In the genomic region with DNA sequence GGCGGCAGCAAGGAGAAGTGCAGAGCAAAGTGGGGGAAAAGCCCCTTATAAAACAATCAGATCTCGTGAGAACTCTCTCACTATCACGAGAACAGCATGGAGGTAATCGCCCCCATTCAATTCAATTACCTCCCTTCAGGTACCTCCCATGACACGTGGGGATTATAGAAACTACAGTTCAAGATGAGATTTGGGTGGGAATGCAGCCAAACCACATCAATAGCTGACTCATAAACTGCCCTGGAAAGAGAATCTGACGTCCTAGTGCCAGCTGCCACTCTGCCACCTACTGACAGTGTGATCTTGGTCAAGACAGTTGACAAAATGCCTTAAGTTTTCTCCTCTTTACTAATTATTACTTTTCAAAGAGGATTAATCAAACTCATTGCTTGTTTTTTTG, we compare ENCODE assay signal across 9 cellular contexts.
DNase-seq lines count a peak whose midpoint lies in the region; ATAC-seq and TF ChIP-seq lines count a peak whose summit lies in the region.
"Had no signal": no experiment of that assay in that cellular context is flagged by ENCODE, and none has a peak within 500 bp of the region (broad histone marks: within the 10 kb centered on the region; RNA-seq: fewer than 3 reads in every experiment).

No MANE protein-coding gene starts in this region.

- H3K9me3 Mint-ChIP-seq in activated naive CD8-positive, alpha-beta T cell treated with anti-CD3 and anti-CD28 coated beads, Interleukin-2, amount 50 U/mL, for 24 hours: peaks cover 8% of the 10 kb centered on the region
- peaks cover 3% of the 10 kb centered on the region in 2 donors for H3K9me3 Mint-ChIP-seq in natural killer cell

- 74 to 76% methylated on average over 6 of the region's 6 CpGs for WGBS in testis, 2 donors

- peak overlapping the region; percentile 29 for H3K27ac Mint-ChIP-seq in activated naive CD8-positive, alpha-beta T cell treated with anti-CD3 and anti-CD28 coated beads, Interleukin-2, amount 50 U/mL, for 24 hours
- no peak overlapping the region for H3K27ac Mint-ChIP-seq in natural killer cell

- DNase-seq in NCI-H345 (lab: John Stamatoyannopoulos, UW) (peak; percentile 1), NCI-H345 treated with DMSO at 0.1 percent for 48 hours (lab: John Stamatoyannopoulos, UW; ENCODE audit: unreplicated experiment) (no peak), LNCaP clone FGC (ENCODE audit: low read depth) (peak; percentile 11), testis (no peak), natural killer cell (no peak)
- DNase-seq in activated naive CD8-positive, alpha-beta T cell treated with anti-CD3 and anti-CD28 coated beads, Interleukin-2, amount 50 U/mL, for 24 hours: peak; percentile 62
- DNase-seq in stimulated activated CD4-positive, alpha-beta T cell treated with anti-CD3 and anti-CD28 coated beads, Interleukin-2, amount 100 ng/mL, for 24 hours: peak; percentile 51 to 52

- peaks cover 3% of the 10 kb centered on the region for H3K27me3 Mint-ChIP-seq in activated naive CD8-positive, alpha-beta T cell treated with anti-CD3 and anti-CD28 coated beads, Interleukin-2, amount 50 U/mL, for 24 hours
- peaks cover 0 to 3% of the 10 kb centered on the region in 2 donors for H3K27me3 Mint-ChIP-seq in natural killer cell (ENCODE audit: low read depth in 2 of 2)

- TF ChIP-seq CTCF in LNCaP clone FGC (IDR thresholded peaks at IDR 0.05; ENCODE audit: control insufficient read depth, extremely low read depth, insufficient read depth): peak; percentile 47; the same call in 1 of the 2 replicates
- TF ChIP-seq CTCF in testis (IDR thresholded peaks at IDR 0.05): no peak
- TF ChIP-seq CTCF in natural killer cell (IDR thresholded peaks at IDR 0.05): no peak

- intact Hi-C loops in testis (cut with DNase I; ENCODE audit: low total_unique reads) (no loop called here), natural killer cell (cut with micrococcal nuclease) (no loop called here)

- peak; percentile 60 for ATAC-seq in activated naive CD8-positive, alpha-beta T cell treated with anti-CD3 and anti-CD28 coated beads, Interleukin-2, amount 50 U/mL, for 24 hours
- no peak for ATAC-seq in natural killer cell
- ATAC-seq in HG03439 (IDR thresholded peaks at IDR 0.05; ENCODE audit: unreplicated experiment): no peak

- no peaks in the 10 kb centered on the region for H3K27me3 ChIP-seq in testis

- no peak overlapping the region for H3K27ac ChIP-seq in testis

- no peak overlapping the region for H3K4me3 Mint-ChIP-seq in activated naive CD8-positive, alpha-beta T cell treated with anti-CD3 and anti-CD28 coated beads, Interleukin-2, amount 50 U/mL, for 24 hours
- no peak overlapping the region for H3K4me3 Mint-ChIP-seq in natural killer cell
- H3K4me3 Mint-ChIP-seq: nephron had no signal

- peaks cover 47% of the 10 kb centered on the region for H3K4me1 Mint-ChIP-seq in activated naive CD8-positive, alpha-beta T cell treated with anti-CD3 and anti-CD28 coated beads, Interleukin-2, amount 50 U/mL, for 24 hours
- H3K4me1 Mint-ChIP-seq in natural killer cell: peaks cover 9 to 10% of the 10 kb centered on the region in 2 donors

- H3K4me3 ChIP-seq in LNCaP clone FGC (ENCODE audit: low read depth, low read length): no peak overlapping the region
- no peak overlapping the region for H3K4me3 ChIP-seq in testis

- H3K36me3 Mint-ChIP-seq in activated naive CD8-positive, alpha-beta T cell treated with anti-CD3 and anti-CD28 coated beads, Interleukin-2, amount 50 U/mL, for 24 hours (ENCODE audit: low read depth): peaks cover 3% of the 10 kb centered on the region
- H3K36me3 Mint-ChIP-seq in natural killer cell: no peaks in the 10 kb centered on the region

- H3K36me3 ChIP-seq in testis (ENCODE audit: low read depth, missing control alignments): no peaks in the 10 kb centered on the region

- no peaks in the 10 kb centered on the region for H3K9me3 ChIP-seq in testis

- TF ChIP-seq POLR2A in testis (IDR thresholded peaks at IDR 0.05): no peak

- H3K4me1 ChIP-seq in testis: no peaks in the 10 kb centered on the region

Comparison
In these comparisons a context has a peak if more than half of its experiments do, and no peak if none do; other contexts are left out.
1. DNase-seq: peak in NCI-H345 (single experiment), LNCaP clone FGC (single experiment), activated naive CD8-positive, alpha-beta T cell treated with anti-CD3 and anti-CD28 coated beads, Interleukin-2, amount 50 U/mL, for 24 hours (single experiment) and stimulated activated CD4-positive, alpha-beta T cell treated with anti-CD3 and anti-CD28 coated beads, Interleukin-2, amount 100 ng/mL, for 24 hours (2 of 2); none in NCI-H345 treated with DMSO at 0.1 percent for 48 hours (single experiment), testis (single experiment) and natural killer cell (single experiment).